Comparison of ENCODE assay signal across 36 cellular contexts in genomic region chr6:36374956-36375355, GRCh38. TPM values are rescaled to one million over a fixed set of nuclear protein-coding genes. Genes with fewer than 3 reads are reported as not detected.
"Had no signal": no experiment of that assay in that cellular context is flagged by ENCODE, and none has a peak within 500 bp of the region (broad histone marks: within the 10 kb centered on the region; RNA-seq: fewer than 3 reads in every experiment).

No MANE protein-coding gene starts in this region.

- H3K4me1 Mint-ChIP-seq: central memory CD8-positive, alpha-beta T cell had no signal

- H3K36me3 ChIP-seq: cardiac muscle cell, Peyer's patch had no signal

- H3K27me3 ChIP-seq: Peyer's patch had no signal

- H3K36me3 Mint-ChIP-seq: activated naive CD4-positive, alpha-beta T cell treated with anti-CD3 and anti-CD28 coated beads, Interleukin-2, amount 50 U/mL, for 72 hours had no signal

- H3K27me3 Mint-ChIP-seq: activated CD4-positive, alpha-beta memory T cell treated with anti-CD3 and anti-CD28 coated beads, Interleukin-2, amount 10 ng/mL, durations not matched to agents 7 days and 5 days; activated CD8-positive, alpha-beta memory T cell treated with anti-CD3 and anti-CD28 coated beads, Interleukin-2, amount 10 ng/mL, durations not matched to agents 7 days and 5 days; central memory CD8-positive, alpha-beta T cell had no signal

- H3K4me3 Mint-ChIP-seq: activated B cell treated with CpG ODN at 0.5 μM for 24 hours; activated CD4-positive, alpha-beta memory T cell treated with anti-CD3 and anti-CD28 coated beads, Interleukin-2, amount 10 ng/mL, durations not matched to agents 7 days and 5 days; activated CD8-positive, alpha-beta memory T cell treated with anti-CD3 and anti-CD28 coated beads, Interleukin-2, amount 10 ng/mL, durations not matched to agents 7 days and 5 days; activated naive CD4-positive, alpha-beta T cell treated with anti-CD3 and anti-CD28 coated beads for 36 hours; central memory CD8-positive, alpha-beta T cell had no signal

- H3K27ac ChIP-seq: cardiac muscle cell, Peyer's patch, RWPE1, VCaP had no signal

- H3K9me3 ChIP-seq: Peyer's patch had no signal

- DNase-seq: activated B cell treated with CpG ODN at 0.5 μM for 24 hours; activated CD4-positive, alpha-beta memory T cell treated with anti-CD3 and anti-CD28 coated beads, Interleukin-2, amount 10 ng/mL, durations not matched to agents 7 days and 5 days; activated CD4-positive, alpha-beta T cell treated with anti-CD3 and anti-CD28 coated beads for 1 hour; activated CD4-positive, alpha-beta T cell treated with anti-CD3 and anti-CD28 coated beads for 48 hours; activated CD8-positive, alpha-beta memory T cell treated with anti-CD3 and anti-CD28 coated beads for 24 hours; activated CD8-positive, alpha-beta memory T cell treated with anti-CD3 and anti-CD28 coated beads, Interleukin-2, amount 10 ng/mL, durations not matched to agents 7 days and 5 days; activated CD8-positive, alpha-beta memory T cell treated with anti-CD3 and anti-CD28 coated beads, Interleukin-2, amount 50 U/mL, for 48 hours; activated gamma-delta T cell treated with Interleukin-2 at 50 U/mL for 16 hours; activated naive CD4-positive, alpha-beta T cell treated with anti-CD3 and anti-CD28 coated beads for 36 hours; activated T-cell treated with anti-CD3 and anti-CD28 coated beads, Interleukin-2, amount 50 U/mL, for 48 hours; Karpas-422; KBM-7; NCI-H1105; NCI-H1417 treated with DMSO at 0.1 percent for 48 hours; NCI-H187 treated with DMSO at 0.1 percent for 48 hours; NCI-H2081; NCI-H345; NCI-H526; NCI-H748 treated with DMSO at 0.1 percent for 48 hours; NK-92 treated with Interleukin-12 subunit alpha and Interleukin-12 subunit beta, amount 100 ng/mL, for 24 hours; PC-3; Peyer's patch; SIG-M5; SW 1271; T-helper 1 cell; T-helper 2 cell; T-helper 9 cell had no signal

- H3K4me1 ChIP-seq: Peyer's patch had no signal

- H3K9me3 Mint-ChIP-seq: activated B cell treated with CpG ODN at 0.5 μM for 24 hours; activated CD4-positive, alpha-beta memory T cell treated with anti-CD3 and anti-CD28 coated beads, Interleukin-2, amount 10 ng/mL, durations not matched to agents 7 days and 5 days; activated naive CD4-positive, alpha-beta T cell treated with anti-CD3 and anti-CD28 coated beads for 36 hours; activated naive CD4-positive, alpha-beta T cell treated with anti-CD3 and anti-CD28 coated beads, Interleukin-2, amount 50 U/mL, for 72 hours; central memory CD8-positive, alpha-beta T cell had no signal

- H3K27ac Mint-ChIP-seq: activated B cell treated with CpG ODN at 0.5 μM for 24 hours; activated CD4-positive, alpha-beta memory T cell treated with anti-CD3 and anti-CD28 coated beads, Interleukin-2, amount 10 ng/mL, durations not matched to agents 7 days and 5 days; activated CD8-positive, alpha-beta memory T cell treated with anti-CD3 and anti-CD28 coated beads, Interleukin-2, amount 10 ng/mL, durations not matched to agents 7 days and 5 days; activated naive CD4-positive, alpha-beta T cell treated with anti-CD3 and anti-CD28 coated beads for 36 hours; activated naive CD4-positive, alpha-beta T cell treated with anti-CD3 and anti-CD28 coated beads, Interleukin-2, amount 50 U/mL, for 72 hours had no signal

- H3K4me3 ChIP-seq: cardiac muscle cell, Peyer's patch had no signal

RNA-seq across cellular contexts. Expression of gene ETV7, which starts 12.5 kb away (rescaled TPM):
- total RNA-seq: cardiac muscle cell, PC-3, SK-MEL-5 had no signal

RNA-seq across cellular contexts. Expression of gene BNIP5, which starts 38.3 kb away (rescaled TPM):
- total RNA-seq: activated CD4-positive, alpha-beta memory T cell treated with anti-CD3 and anti-CD28 coated beads, Interleukin-2, amount 10 ng/mL, durations not matched to agents 7 days and 5 days; activated CD8-positive, alpha-beta memory T cell treated with anti-CD3 and anti-CD28 coated beads, Interleukin-2, amount 10 ng/mL, durations not matched to agents 7 days and 5 days; activated naive CD4-positive, alpha-beta T cell treated with anti-CD3 and anti-CD28 coated beads for 36 hours; activated naive CD4-positive, alpha-beta T cell treated with anti-CD3 and anti-CD28 coated beads, Interleukin-2, amount 50 U/mL, for 72 hours; MCF 10A; NCI-H460; PC-3; Right ventricle myocardium inferior; SK-MEL-5 had no signal
- polyA plus RNA-seq: cardiac muscle cell had no signal
